Comparison of ENCODE assay signal across 1 cellular context in the genomic region with DNA sequence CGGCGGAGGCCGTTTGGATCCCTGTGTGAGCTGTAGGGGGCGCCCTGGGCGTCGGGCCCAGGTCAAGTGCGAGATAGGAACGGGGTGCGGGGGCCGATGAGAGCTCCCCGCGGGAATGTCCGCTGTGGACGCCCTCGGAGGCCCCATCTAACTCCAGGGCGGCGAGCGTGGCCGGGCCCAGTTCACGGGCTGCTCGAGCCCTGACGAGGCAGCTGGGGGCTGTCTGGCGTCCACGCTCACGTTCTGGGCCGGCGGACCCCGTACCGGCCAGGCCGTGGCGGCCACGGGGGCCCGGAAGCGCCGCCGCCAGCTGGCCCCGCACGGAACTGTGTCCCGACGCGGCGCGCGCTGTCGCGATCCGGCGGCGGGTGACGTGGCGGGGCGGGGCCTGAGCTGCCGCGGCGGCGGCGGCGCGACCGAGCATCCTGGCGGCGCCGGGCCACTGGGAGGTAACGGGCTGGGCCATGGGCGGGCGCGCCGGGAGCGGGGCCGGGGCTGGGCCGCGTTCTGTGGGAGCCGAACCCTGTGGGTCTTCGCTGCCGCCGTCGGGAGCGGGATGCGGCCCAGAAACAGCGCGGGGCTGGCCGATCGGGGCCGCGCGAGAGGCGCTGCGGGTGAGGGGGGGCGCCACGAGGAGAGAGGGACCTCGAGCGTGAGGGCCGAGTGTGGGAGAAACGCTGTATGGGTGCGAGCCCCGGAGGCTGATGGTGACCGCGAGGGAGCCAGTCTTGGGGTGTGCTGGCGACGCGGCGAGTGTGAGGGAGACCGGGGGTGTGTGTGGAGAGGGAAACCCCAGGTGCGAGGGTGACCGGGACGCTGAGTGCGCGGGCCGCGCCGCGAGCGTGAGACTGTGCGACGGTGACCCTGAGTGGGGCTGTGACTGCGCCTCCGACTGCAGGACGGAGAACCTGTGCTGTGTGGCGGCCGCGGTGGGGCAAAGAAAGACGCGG.
A peak's percentile ranks its signal among the peaks of the same experiment; 100 is the strongest.
TF ChIP-seq lines count a peak whose summit lies in the region.

A gene (plus strand): TSS at position 399 of the 950 bp plus-strand sequence. CDS start 10,201 bp downstream, outside the sequence.

TF ChIP-seq in HepG2, 621 proteins besides CTCF, POLR2A, EP300 and RAD21 (continued from another document and continues in another):
- TF ChIP-seq ZNF484 (CRISPR knock-in tag; IDR thresholded peaks at IDR 0.05; ENCODE audit: borderline replicate concordance, low read depth), result 0 out of 2 replicates have a peak, but pooled peaks have one; percentile 87
- TF ChIP-seq, protein P1, sequence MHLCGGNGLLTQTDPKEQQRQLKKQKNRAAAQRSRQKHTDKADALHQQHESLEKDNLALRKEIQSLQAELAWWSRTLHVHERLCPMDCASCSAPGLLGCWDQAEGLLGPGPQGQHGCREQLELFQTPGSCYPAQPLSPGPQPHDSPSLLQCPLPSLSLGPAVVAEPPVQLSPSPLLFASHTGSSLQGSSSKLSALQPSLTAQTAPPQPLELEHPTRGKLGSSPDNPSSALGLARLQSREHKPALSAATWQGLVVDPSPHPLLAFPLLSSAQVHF (CRISPR knock-in tag; IDR thresholded peaks at IDR 0.05), result peak; percentile 79
- TF ChIP-seq, protein P2, sequence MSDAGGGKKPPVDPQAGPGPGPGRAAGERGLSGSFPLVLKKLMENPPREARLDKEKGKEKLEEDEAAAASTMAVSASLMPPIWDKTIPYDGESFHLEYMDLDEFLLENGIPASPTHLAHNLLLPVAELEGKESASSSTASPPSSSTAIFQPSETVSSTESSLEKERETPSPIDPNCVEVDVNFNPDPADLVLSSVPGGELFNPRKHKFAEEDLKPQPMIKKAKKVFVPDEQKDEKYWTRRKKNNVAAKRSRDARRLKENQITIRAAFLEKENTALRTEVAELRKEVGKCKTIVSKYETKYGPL (CRISPR knock-in tag; IDR thresholded peaks at IDR 0.05), result no peak
- peak; percentile 71; the same call in 1 of the 2 replicates for TF ChIP-seq SALL2 (CRISPR knock-in tag; IDR thresholded peaks at IDR 0.05)
- peak; percentile 80; the same call in 1 of the 2 replicates for TF ChIP-seq ZNF747 (CRISPR knock-in tag; IDR thresholded peaks at IDR 0.05; ENCODE audit: borderline replicate concordance)
- TF ChIP-seq, protein P3, sequence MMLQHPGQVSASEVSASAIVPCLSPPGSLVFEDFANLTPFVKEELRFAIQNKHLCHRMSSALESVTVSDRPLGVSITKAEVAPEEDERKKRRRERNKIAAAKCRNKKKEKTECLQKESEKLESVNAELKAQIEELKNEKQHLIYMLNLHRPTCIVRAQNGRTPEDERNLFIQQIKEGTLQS (CRISPR knock-in tag; IDR thresholded peaks at IDR 0.05), result no peak
- TF ChIP-seq JDP2 (CRISPR knock-in tag; IDR thresholded peaks at IDR 0.05; ENCODE audit: borderline replicate concordance), result no peak; the same call in 1 of the 2 replicates
- no peak for TF ChIP-seq CENPT (CRISPR knock-in tag; IDR thresholded peaks at IDR 0.05; ENCODE audit: low read depth)
- TF ChIP-seq PITX1 (CRISPR knock-in tag; IDR thresholded peaks at IDR 0.05), result no peak
- no peak for TF ChIP-seq ZNF737 (CRISPR knock-in tag; IDR thresholded peaks at IDR 0.05; ENCODE audit: borderline replicate concordance)
- TF ChIP-seq ATAD3A (CRISPR knock-in tag; IDR thresholded peaks at IDR 0.05), result no peak
- no peak; the same call in 1 of the 2 replicates for TF ChIP-seq MEF2D (CRISPR knock-in tag; IDR thresholded peaks at IDR 0.05)
- TF ChIP-seq JARID2 (CRISPR knock-in tag; IDR thresholded peaks at IDR 0.05; ENCODE audit: insufficient replicate concordance), result peak; percentile 28
- TF ChIP-seq ZBTB7A (CRISPR knock-in tag; IDR thresholded peaks at IDR 0.05), result peak; percentile 84
- TF ChIP-seq ZNF549 (CRISPR knock-in tag; IDR thresholded peaks at IDR 0.05), result peak; percentile 83; the same call in 1 of the 2 replicates
- no peak for TF ChIP-seq DNMT3B (CRISPR knock-in tag; conservative IDR thresholded peaks at IDR 0.05)
- TF ChIP-seq, protein P4, sequence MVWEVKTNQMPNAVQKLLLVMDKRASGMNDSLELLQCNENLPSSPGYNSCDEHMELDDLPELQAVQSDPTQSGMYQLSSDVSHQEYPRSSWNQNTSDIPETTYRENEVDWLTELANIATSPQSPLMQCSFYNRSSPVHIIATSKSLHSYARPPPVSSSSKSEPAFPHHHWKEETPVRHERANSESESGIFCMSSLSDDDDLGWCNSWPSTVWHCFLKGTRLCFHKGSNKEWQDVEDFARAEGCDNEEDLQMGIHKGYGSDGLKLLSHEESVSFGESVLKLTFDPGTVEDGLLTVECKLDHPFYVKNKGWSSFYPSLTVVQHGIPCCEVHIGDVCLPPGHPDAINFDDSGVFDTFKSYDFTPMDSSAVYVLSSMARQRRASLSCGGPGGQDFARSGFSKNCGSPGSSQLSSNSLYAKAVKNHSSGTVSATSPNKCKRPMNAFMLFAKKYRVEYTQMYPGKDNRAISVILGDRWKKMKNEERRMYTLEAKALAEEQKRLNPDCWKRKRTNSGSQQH (CRISPR knock-in tag; IDR thresholded peaks at IDR 0.05; ENCODE audit: low read depth), result 0 out of 2 replicates have a peak, but pooled peaks have one; percentile 38
- TF ChIP-seq CENPX (CRISPR knock-in tag; IDR thresholded peaks at IDR 0.05), result no peak
- no peak for TF ChIP-seq ZNF598 (CRISPR knock-in tag; IDR thresholded peaks at IDR 0.05; ENCODE audit: borderline replicate concordance)
- no peak; the same call in 1 of the 2 replicates for TF ChIP-seq MYNN (CRISPR knock-in tag; IDR thresholded peaks at IDR 0.05; ENCODE audit: low read depth)
- peak; percentile 65; the same call in 1 of the 2 replicates for TF ChIP-seq ZNF782 (CRISPR knock-in tag; IDR thresholded peaks at IDR 0.05; ENCODE audit: borderline replicate concordance)
- TF ChIP-seq ZNF30 (CRISPR knock-in tag; IDR thresholded peaks at IDR 0.05), result no peak; the same call in 1 of the 2 replicates
- no peak for TF ChIP-seq ZNF263 (CRISPR knock-in tag; IDR thresholded peaks at IDR 0.05)
- TF ChIP-seq, protein P5, sequence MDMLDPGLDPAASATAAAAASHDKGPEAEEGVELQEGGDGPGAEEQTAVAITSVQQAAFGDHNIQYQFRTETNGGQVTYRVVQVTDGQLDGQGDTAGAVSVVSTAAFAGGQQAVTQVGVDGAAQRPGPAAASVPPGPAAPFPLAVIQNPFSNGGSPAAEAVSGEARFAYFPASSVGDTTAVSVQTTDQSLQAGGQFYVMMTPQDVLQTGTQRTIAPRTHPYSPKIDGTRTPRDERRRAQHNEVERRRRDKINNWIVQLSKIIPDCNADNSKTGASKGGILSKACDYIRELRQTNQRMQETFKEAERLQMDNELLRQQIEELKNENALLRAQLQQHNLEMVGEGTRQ (IDR thresholded peaks at IDR 0.05; ENCODE audit: low read depth, low read length), result no peak
- TF ChIP-seq, protein P5 (CRISPR knock-in tag; IDR thresholded peaks at IDR 0.05; ENCODE audit: borderline replicate concordance), result no peak
- no peak for TF ChIP-seq TARDBP (CRISPR knock-in tag; IDR thresholded peaks at IDR 0.05)
- no peak; the same call in 1 of the 2 replicates for TF ChIP-seq CBFB (CRISPR knock-in tag; IDR thresholded peaks at IDR 0.05)
- TF ChIP-seq, protein P6, sequence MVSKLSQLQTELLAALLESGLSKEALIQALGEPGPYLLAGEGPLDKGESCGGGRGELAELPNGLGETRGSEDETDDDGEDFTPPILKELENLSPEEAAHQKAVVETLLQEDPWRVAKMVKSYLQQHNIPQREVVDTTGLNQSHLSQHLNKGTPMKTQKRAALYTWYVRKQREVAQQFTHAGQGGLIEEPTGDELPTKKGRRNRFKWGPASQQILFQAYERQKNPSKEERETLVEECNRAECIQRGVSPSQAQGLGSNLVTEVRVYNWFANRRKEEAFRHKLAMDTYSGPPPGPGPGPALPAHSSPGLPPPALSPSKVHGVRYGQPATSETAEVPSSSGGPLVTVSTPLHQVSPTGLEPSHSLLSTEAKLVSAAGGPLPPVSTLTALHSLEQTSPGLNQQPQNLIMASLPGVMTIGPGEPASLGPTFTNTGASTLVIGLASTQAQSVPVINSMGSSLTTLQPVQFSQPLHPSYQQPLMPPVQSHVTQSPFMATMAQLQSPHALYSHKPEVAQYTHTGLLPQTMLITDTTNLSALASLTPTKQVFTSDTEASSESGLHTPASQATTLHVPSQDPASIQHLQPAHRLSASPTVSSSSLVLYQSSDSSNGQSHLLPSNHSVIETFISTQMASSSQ (IDR thresholded peaks at IDR 0.05; ENCODE audit: low read depth), result no peak
- TF ChIP-seq, protein P6 (CRISPR knock-in tag; IDR thresholded peaks at IDR 0.05; ENCODE audit: borderline replicate concordance), result peak; percentile 6; the same call in 1 of the 2 replicates
- TF ChIP-seq, protein P7, sequence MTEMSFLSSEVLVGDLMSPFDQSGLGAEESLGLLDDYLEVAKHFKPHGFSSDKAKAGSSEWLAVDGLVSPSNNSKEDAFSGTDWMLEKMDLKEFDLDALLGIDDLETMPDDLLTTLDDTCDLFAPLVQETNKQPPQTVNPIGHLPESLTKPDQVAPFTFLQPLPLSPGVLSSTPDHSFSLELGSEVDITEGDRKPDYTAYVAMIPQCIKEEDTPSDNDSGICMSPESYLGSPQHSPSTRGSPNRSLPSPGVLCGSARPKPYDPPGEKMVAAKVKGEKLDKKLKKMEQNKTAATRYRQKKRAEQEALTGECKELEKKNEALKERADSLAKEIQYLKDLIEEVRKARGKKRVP (CRISPR knock-in tag; IDR thresholded peaks at IDR 0.05), result no peak
- TF ChIP-seq IRX3 (CRISPR knock-in tag; IDR thresholded peaks at IDR 0.05; ENCODE audit: borderline replicate concordance, low read depth), result peak; percentile 85; the same call in 1 of the 2 replicates
- TF ChIP-seq, protein P8, sequence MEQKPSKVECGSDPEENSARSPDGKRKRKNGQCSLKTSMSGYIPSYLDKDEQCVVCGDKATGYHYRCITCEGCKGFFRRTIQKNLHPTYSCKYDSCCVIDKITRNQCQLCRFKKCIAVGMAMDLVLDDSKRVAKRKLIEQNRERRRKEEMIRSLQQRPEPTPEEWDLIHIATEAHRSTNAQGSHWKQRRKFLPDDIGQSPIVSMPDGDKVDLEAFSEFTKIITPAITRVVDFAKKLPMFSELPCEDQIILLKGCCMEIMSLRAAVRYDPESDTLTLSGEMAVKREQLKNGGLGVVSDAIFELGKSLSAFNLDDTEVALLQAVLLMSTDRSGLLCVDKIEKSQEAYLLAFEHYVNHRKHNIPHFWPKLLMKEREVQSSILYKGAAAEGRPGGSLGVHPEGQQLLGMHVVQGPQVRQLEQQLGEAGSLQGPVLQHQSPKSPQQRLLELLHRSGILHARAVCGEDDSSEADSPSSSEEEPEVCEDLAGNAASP (CRISPR knock-in tag; IDR thresholded peaks at IDR 0.05; ENCODE audit: borderline replicate concordance), result peak; percentile 45
- TF ChIP-seq ZNF234 (CRISPR knock-in tag; conservative IDR thresholded peaks at IDR 0.05), result peak; percentile 74; the same call in 1 of the 2 replicates
- TF ChIP-seq ZBTB20 (CRISPR knock-in tag; IDR thresholded peaks at IDR 0.05; ENCODE audit: borderline replicate concordance, low read depth), result no peak
- TF ChIP-seq SIN3B (IDR thresholded peaks at IDR 0.05; ENCODE audit: low read length), result no peak
- 0 out of 2 replicates have a peak, but pooled peaks have one; percentile 33 for TF ChIP-seq ZNF34 (CRISPR knock-in tag; IDR thresholded peaks at IDR 0.05; ENCODE audit: borderline replicate concordance)
- TF ChIP-seq, protein P9, sequence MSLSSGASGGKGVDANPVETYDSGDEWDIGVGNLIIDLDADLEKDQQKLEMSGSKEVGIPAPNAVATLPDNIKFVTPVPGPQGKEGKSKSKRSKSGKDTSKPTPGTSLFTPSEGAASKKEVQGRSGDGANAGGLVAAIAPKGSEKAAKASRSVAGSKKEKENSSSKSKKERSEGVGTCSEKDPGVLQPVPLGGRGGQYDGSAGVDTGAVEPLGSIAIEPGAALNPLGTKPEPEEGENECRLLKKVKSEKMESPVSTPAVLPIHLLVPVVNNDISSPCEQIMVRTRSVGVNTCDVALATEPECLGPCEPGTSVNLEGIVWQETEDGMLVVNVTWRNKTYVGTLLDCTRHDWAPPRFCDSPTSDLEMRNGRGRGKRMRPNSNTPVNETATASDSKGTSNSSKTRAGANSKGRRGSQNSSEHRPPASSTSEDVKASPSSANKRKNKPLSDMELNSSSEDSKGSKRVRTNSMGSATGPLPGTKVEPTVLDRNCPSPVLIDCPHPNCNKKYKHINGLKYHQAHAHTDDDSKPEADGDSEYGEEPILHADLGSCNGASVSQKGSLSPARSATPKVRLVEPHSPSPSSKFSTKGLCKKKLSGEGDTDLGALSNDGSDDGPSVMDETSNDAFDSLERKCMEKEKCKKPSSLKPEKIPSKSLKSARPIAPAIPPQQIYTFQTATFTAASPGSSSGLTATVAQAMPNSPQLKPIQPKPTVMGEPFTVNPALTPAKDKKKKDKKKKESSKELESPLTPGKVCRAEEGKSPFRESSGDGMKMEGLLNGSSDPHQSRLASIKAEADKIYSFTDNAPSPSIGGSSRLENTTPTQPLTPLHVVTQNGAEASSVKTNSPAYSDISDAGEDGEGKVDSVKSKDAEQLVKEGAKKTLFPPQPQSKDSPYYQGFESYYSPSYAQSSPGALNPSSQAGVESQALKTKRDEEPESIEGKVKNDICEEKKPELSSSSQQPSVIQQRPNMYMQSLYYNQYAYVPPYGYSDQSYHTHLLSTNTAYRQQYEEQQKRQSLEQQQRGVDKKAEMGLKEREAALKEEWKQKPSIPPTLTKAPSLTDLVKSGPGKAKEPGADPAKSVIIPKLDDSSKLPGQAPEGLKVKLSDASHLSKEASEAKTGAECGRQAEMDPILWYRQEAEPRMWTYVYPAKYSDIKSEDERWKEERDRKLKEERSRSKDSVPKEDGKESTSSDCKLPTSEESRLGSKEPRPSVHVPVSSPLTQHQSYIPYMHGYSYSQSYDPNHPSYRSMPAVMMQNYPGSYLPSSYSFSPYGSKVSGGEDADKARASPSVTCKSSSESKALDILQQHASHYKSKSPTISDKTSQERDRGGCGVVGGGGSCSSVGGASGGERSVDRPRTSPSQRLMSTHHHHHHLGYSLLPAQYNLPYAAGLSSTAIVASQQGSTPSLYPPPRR (CRISPR knock-in tag; IDR thresholded peaks at IDR 0.05; ENCODE audit: borderline replicate concordance), result no peak; the same call in 1 of the 2 replicates
- TF ChIP-seq ZNF546 (CRISPR knock-in tag; conservative IDR thresholded peaks at IDR 0.05), result peak; percentile 70; the same call in 1 of the 2 replicates
- peak; percentile 89; the same call in 1 of the 2 replicates for TF ChIP-seq PAWR (CRISPR knock-in tag; IDR thresholded peaks at IDR 0.05; ENCODE audit: borderline replicate concordance)
- peak; percentile 52 for TF ChIP-seq HOXA3 (CRISPR knock-in tag; IDR thresholded peaks at IDR 0.05)
